ENCODE assay signal across 21 cellular contexts in the genomic region with DNA sequence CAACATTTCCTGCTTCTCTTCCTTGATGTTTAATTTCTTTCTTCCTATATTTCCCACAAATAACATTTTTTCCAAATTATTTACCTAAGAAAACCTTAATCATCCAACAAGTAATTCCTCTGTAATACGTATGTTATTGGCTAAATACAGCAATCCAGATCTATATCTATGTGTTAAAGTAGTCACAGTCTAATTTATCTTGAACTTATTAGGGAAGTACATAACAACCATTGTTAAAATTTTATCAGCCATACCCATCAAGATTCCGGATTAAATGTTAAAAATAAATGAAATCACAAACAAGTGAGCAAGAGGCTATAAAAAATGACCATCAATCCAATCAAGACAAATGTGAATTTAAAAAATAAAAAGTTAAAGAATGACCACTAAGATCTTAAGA. TPM values are rescaled to one million over a fixed set of nuclear protein-coding genes. Genes with fewer than 3 reads are reported as not detected.
DNase-seq lines count a peak whose midpoint lies in the region; ATAC-seq lines count a peak whose summit lies in the region.
"Had no signal": no experiment of that assay in that cellular context is flagged by ENCODE, and none has a peak within 500 bp of the region (broad histone marks: within the 10 kb centered on the region; RNA-seq: fewer than 3 reads in every experiment).

No MANE protein-coding gene starts in this region.

- no peak overlapping the region for H3K4me3 ChIP-seq in CD8-positive, alpha-beta memory T cell (ENCODE audit: low read length)
- H3K4me3 ChIP-seq: A549, BLaER1, PC-9 had no signal

- peaks cover 43% of the 10 kb centered on the region for H3K4me1 ChIP-seq in CD8-positive, alpha-beta memory T cell (ENCODE audit: insufficient read depth, low read length)

- no peaks in the 10 kb centered on the region for H3K27me3 Mint-ChIP-seq in CD8-positive, alpha-beta memory T cell
- H3K27me3 Mint-ChIP-seq in IgD-negative memory B cell (no peaks in the 10 kb centered on the region), naive B cell (no peaks in the 10 kb centered on the region)
- H3K27me3 Mint-ChIP-seq in central memory CD8-positive, alpha-beta T cell, result no peaks in the 10 kb centered on the region
- H3K27me3 Mint-ChIP-seq: CD4-positive, alpha-beta memory T cell had no signal

- POLR2A ChIA-PET in CD8-positive, alpha-beta memory T cell (lab: Charles Lee), result no interaction called here

- H3K9me3 ChIP-seq in CD8-positive, alpha-beta memory T cell (ENCODE audit: low read length), result no peaks in the 10 kb centered on the region
- H3K9me3 ChIP-seq: A549, BLaER1 had no signal

- no peak for DNase-seq in CD8-positive, alpha-beta memory T cell
- no peak for DNase-seq in central memory CD8-positive, alpha-beta T cell (ENCODE audit: low spot score in 2 of 2)
- DNase-seq in naive B cell, result no peak
- no peak for DNase-seq in G401 (ENCODE audit: low spot score)
- DNase-seq in NCI-H226, result no peak
- no peak for DNase-seq in medulla oblongata (ENCODE audit: extremely low spot score)
- DNase-seq: CD4-positive, alpha-beta memory T cell; DMS79; KG1; NCI-H1417; NCI-H187; NCI-H2107; NCI-H345; NCI-H524 treated with DMSO at 0.1 percent for 48 hours; PC-9 had no signal

- no peaks in the 10 kb centered on the region for H3K9me3 Mint-ChIP-seq in CD8-positive, alpha-beta memory T cell
- H3K9me3 Mint-ChIP-seq in IgD-negative memory B cell (peaks cover 0 to 1% (median 0%) of the 10 kb centered on the region in 3 donors), naive B cell (no peaks in the 10 kb centered on the region)
- H3K9me3 Mint-ChIP-seq in central memory CD8-positive, alpha-beta T cell, result no peaks in the 10 kb centered on the region
- H3K9me3 Mint-ChIP-seq: CD4-positive, alpha-beta memory T cell had no signal

- no peaks in the 10 kb centered on the region for H3K27me3 ChIP-seq in CD8-positive, alpha-beta memory T cell (ENCODE audit: insufficient read depth, low read length, poor library complexity, severe bottlenecking)
- H3K27me3 ChIP-seq: BLaER1 had no signal

- H3K27ac ChIP-seq in CD8-positive, alpha-beta memory T cell (ENCODE audit: low read depth, low read length), result no peak overlapping the region
- H3K27ac ChIP-seq: A549, BLaER1, PC-9 had no signal

- peak overlapping the region in 6 of 7 donors; percentile 5 to 49 (median 30) for H3K4me3 Mint-ChIP-seq in CD8-positive, alpha-beta memory T cell
- H3K4me3 Mint-ChIP-seq in IgD-negative memory B cell (peak overlapping the region; percentile 68 to 90 (median 88)), naive B cell (peak overlapping the region in 6 of 8 donors; percentile 14 to 81 (median 64))
- peak overlapping the region; percentile 43 for H3K4me3 Mint-ChIP-seq in central memory CD8-positive, alpha-beta T cell

- CTCF ChIA-PET in CD8-positive, alpha-beta memory T cell (lab: Charles Lee), result no interaction called here

- peak overlapping the region in 4 of 8 donors; percentile 63 to 88 (median 70) for H3K27ac Mint-ChIP-seq in CD8-positive, alpha-beta memory T cell
- H3K27ac Mint-ChIP-seq in IgD-negative memory B cell (peak overlapping the region; percentile 84 to 90 (median 87)), naive B cell (peak overlapping the region; percentile 62 to 97 (median 88))
- peak overlapping the region; percentile 86 for H3K27ac Mint-ChIP-seq in central memory CD8-positive, alpha-beta T cell (ENCODE audit: low read depth)
- H3K27ac Mint-ChIP-seq: CD4-positive, alpha-beta memory T cell had no signal

- peaks cover 0 to 6% (median 0%) of the 10 kb centered on the region in 3 donors for H3K36me3 Mint-ChIP-seq in CD8-positive, alpha-beta memory T cell
- peaks cover under 1% of the 10 kb centered on the region for H3K36me3 Mint-ChIP-seq in IgD-negative memory B cell
- H3K36me3 Mint-ChIP-seq in central memory CD8-positive, alpha-beta T cell (ENCODE audit: insufficient read depth), result peaks cover 6% of the 10 kb centered on the region
- peaks cover 0 to 3% of the 10 kb centered on the region in 2 donors for H3K36me3 Mint-ChIP-seq in naive B cell
- H3K36me3 Mint-ChIP-seq: CD4-positive, alpha-beta memory T cell had no signal

- ATAC-seq in central memory CD8-positive, alpha-beta T cell (replicated peaks; ENCODE audit: extremely low read depth, poor library complexity, severe bottlenecking), result no peak
- ATAC-seq in naive B cell (ENCODE audit: low read depth in 2 of 2) (no peak), HG03354 (IDR thresholded peaks at IDR 0.05; ENCODE audit: poor library complexity, severe bottlenecking, unreplicated experiment) (no peak)
- ATAC-seq: A549, HCT116, HepG2 had no signal

- in situ Hi-C loops in G401 (cut with HindIII; ENCODE audit: low sequenced_read_pairs), result no loop called here

- H3K4me1 Mint-ChIP-seq in CD8-positive, alpha-beta memory T cell, result peaks cover 81 to 90% (median 86%) of the 10 kb centered on the region in 3 donors
- H3K4me1 Mint-ChIP-seq in IgD-negative memory B cell (peaks cover 54 to 68% (median 60%) of the 10 kb centered on the region in 3 donors), naive B cell (peaks cover 55 to 92% (median 80%) of the 10 kb centered on the region in 3 donors)
- H3K4me1 Mint-ChIP-seq in central memory CD8-positive, alpha-beta T cell, result peaks cover 72% of the 10 kb centered on the region

- no peaks in the 10 kb centered on the region for H3K36me3 ChIP-seq in CD8-positive, alpha-beta memory T cell (ENCODE audit: insufficient read depth, low read length)
- H3K36me3 ChIP-seq: BLaER1 had no signal

RNA-seq across cellular contexts. Expression of a gene that starts 36.5 kb away (rescaled TPM):
- total RNA-seq in CD8-positive, alpha-beta memory T cell, result 10 to 100 TPM; 70.1 to 72.6 TPM
- polyA plus RNA-seq in CD8-positive, alpha-beta memory T cell, result 52.6 TPM
- polyA plus RNA-seq in IgD-negative memory B cell (80.3 TPM), naive B cell (ENCODE audit: low read depth in 6 of 6) (100 to 1,000 TPM in 4 of 6 donors, 10 to 100 TPM in 2; 95.9 to 155 (median 118) TPM)
- 62.8 and 78.0 TPM in 2 replicates for total RNA-seq in G401 (2014; rRNA removed; shearing (Covaris generic))

Comparison
In these comparisons a context has a peak if more than half of its experiments do, and no peak if none do; other contexts are left out.
1. H3K4me3 Mint-ChIP-seq: peak in every context shown above with its lines; median percentile 88 in IgD-negative memory B cell; 64 in naive B cell; 43 in central memory CD8-positive, alpha-beta T cell; 30 in CD8-positive, alpha-beta memory T cell.